In genomic region chr16:29995911-29996772, GRCh38 we compare ENCODE assay signal across 8 cellular contexts. TPM values are rescaled to one million over a fixed set of nuclear protein-coding genes. Genes with fewer than 3 reads are reported as not detected.
DNase-seq lines count a peak whose midpoint lies in the region; ATAC-seq and TF ChIP-seq lines count a peak whose summit lies in the region.

TSS of gene INO80E (plus strand) at chr16:29996241. CDS start at chr16:29996311, 70 bp downstream.

- no peaks in the 10 kb centered on the region for H3K9me2 ChIP-seq in PC-9 (ENCODE audit: insufficient read depth)

- peak within 1 kb of the TSS; percentile 97 to 98 (median 98) for H3K27ac Mint-ChIP-seq in IgD-negative memory B cell

- peak; percentile 90 for DNase-seq in DMS153 (lab: John Stamatoyannopoulos, UW)
- DNase-seq in PC-9: peak; percentile 91 to 100
- peak; percentile 99 for DNase-seq in activated T-cell treated with anti-CD3 and anti-CD28 coated beads, Interleukin-2, amount 50 U/mL, for 1 hour
- DNase-seq in epithelial cell of proximal tubule (ENCODE audit: low read depth): peak; percentile 46
- DNase-seq in stimulated activated CD8-positive, alpha-beta memory T cell treated with anti-CD3 and anti-CD28 coated beads, Interleukin-7, amount 100 ng/mL, for 1 hour (ENCODE audit: low read depth in 2 of 2): peak; percentile 99

- H3K9me3 Mint-ChIP-seq in IgD-negative memory B cell: no peaks in the 10 kb centered on the region

- TF ChIP-seq CTCF in PC-9 (conservative IDR thresholded peaks at IDR 0.05) (no peak), epithelial cell of proximal tubule (conservative IDR thresholded peaks at IDR 0.05; ENCODE audit: low read depth, low read length) (no peak)

- peaks cover 11% of the 10 kb centered on the region for H3K79me2 ChIP-seq in PC-9 (ENCODE audit: low read depth)

- peaks cover 16 to 32% (median 17%) of the 10 kb centered on the region in 3 donors for H3K4me1 Mint-ChIP-seq in IgD-negative memory B cell

- H3K27ac ChIP-seq in PC-9: peak within 1 kb of the TSS; percentile 74
- H3K27ac ChIP-seq in mucosa of rectum (ENCODE audit: low read depth in 2 of 2, low read length in 2 of 2): peak within 1 kb of the TSS; percentile 88 to 96

- H2AFZ ChIP-seq in PC-9: peak within 1 kb of the TSS; percentile 99

- H3K4me1 ChIP-seq in PC-9 (replicated peaks; ENCODE audit: insufficient read depth): peaks cover 25% of the 10 kb centered on the region
- peaks cover 17 to 18% of the 10 kb centered on the region in 2 donors for H3K4me1 ChIP-seq in mucosa of rectum (ENCODE audit: control insufficient read depth in 2 of 2, insufficient read depth in 2 of 2, low read length in 2 of 2)

- H3K36me3 ChIP-seq in PC-9 (ENCODE audit: low read depth) (no peaks in the 10 kb centered on the region), mucosa of rectum (ENCODE audit: control insufficient read depth in 2 of 2, insufficient read depth in 2 of 2, low read length in 2 of 2) (peaks cover 16 to 19% of the 10 kb centered on the region in 2 donors)

- H3K4me3 ChIP-seq in PC-9: peak within 1 kb of the TSS; percentile 72
- peak within 1 kb of the TSS; percentile 97 for H3K4me3 ChIP-seq in epithelial cell of proximal tubule (ENCODE audit: low read depth, low read length)
- peak within 1 kb of the TSS; percentile 92 to 97 for H3K4me3 ChIP-seq in mucosa of rectum (ENCODE audit: low read length in 2 of 2)

- peak within 1 kb of the TSS; percentile 78 for H3K4me2 ChIP-seq in PC-9

- H3K9me3 ChIP-seq in PC-9 (ENCODE audit: insufficient read depth, low read depth) (no peaks in the 10 kb centered on the region), mucosa of rectum (ENCODE audit: control insufficient read depth in 2 of 2, low read length in 2 of 2) (no peaks in the 10 kb centered on the region)

- no TSS peak for BruUV-seq in PC-9 (replicated peaks; lab: Mats Ljungman, UMichigan)

- CTCF ChIA-PET in PC-9 (lab: Charles Lee): no interaction called here

- peak within 1 kb of the TSS; percentile 97 to 99 (median 98) for H3K4me3 Mint-ChIP-seq in IgD-negative memory B cell

- H3K36me3 Mint-ChIP-seq in IgD-negative memory B cell: peaks cover 1% of the 10 kb centered on the region

- no peaks in the 10 kb centered on the region for H3K27me3 Mint-ChIP-seq in IgD-negative memory B cell

- peak; percentile 85 for ATAC-seq in GM21529 (IDR thresholded peaks at IDR 0.05; ENCODE audit: unreplicated experiment)

- H3K27me3 ChIP-seq in PC-9 (ENCODE audit: insufficient read depth, low read depth): no peaks in the 10 kb centered on the region
- no peaks in the 10 kb centered on the region for H3K27me3 ChIP-seq in mucosa of rectum (ENCODE audit: control insufficient read depth in 2 of 2, insufficient read depth in 2 of 2, low read length in 2 of 2)

- intact Hi-C loops in PC-9 (cut with micrococcal nuclease; ENCODE audit: unreplicated experiment): loop anchor here (1.0 to 5.0 kb wide), 4 partner anchors 69 to 185 kb away; partner anchors contain the start of genes ASPHD1, CDIPT and KCTD13

- H4K20me1 ChIP-seq in PC-9 (ENCODE audit: insufficient read depth): no peaks in the 10 kb centered on the region

- POLR2A ChIA-PET in PC-9 (lab: Charles Lee; ENCODE audit: unreplicated experiment): interaction anchor here (0.6 to 0.7 kb wide), 2 partner anchors 20 to 23 kb away, joined by 3 to 5 read pairs; no protein-coding TSS in a partner anchor

- H3F3A ChIP-seq in PC-9 (ENCODE audit: insufficient read depth, low read depth): peaks cover 36% of the 10 kb centered on the region

- H3K9ac ChIP-seq in mucosa of rectum (ENCODE audit: low read depth in 1 of 2, low read length in 2 of 2): peak within 1 kb of the TSS; percentile 91 to 98

RNA-seq across cellular contexts. Expression of gene INO80E, which starts in this region (rescaled TPM):
- 6.0 TPM for polyA plus RNA-seq in IgD-negative memory B cell
- total RNA-seq in PC-9 (2021): 102 TPM in 2 replicates
- total RNA-seq in epithelial cell of proximal tubule: 86.9 and 108 TPM in 2 replicates

Comparison
In these comparisons a context has a peak if more than half of its experiments do, and no peak if none do; other contexts are left out.
1. Peak in every context shown above with its lines: DNase-seq, ATAC-seq, H3K4me3 ChIP-seq and H3K27ac ChIP-seq.
2. DNase-seq: peak in every context shown above with its lines; median percentile 99 in activated T-cell treated with anti-CD3 and anti-CD28 coated beads, Interleukin-2, amount 50 U/mL, for 1 hour; 99 in stimulated activated CD8-positive, alpha-beta memory T cell treated with anti-CD3 and anti-CD28 coated beads, Interleukin-7, amount 100 ng/mL, for 1 hour; 96 in PC-9; 90 in DMS153; 46 in epithelial cell of proximal tubule.